ENCODE assay signal across 8 cellular contexts in genomic region chr10:124732931-124733536, GRCh38. TPM values are rescaled to one million over a fixed set of nuclear protein-coding genes. Genes with fewer than 3 reads are reported as not detected.
DNase-seq lines count a peak whose midpoint lies in the region; ATAC-seq and TF ChIP-seq lines count a peak whose summit lies in the region.
"Had no signal": no experiment of that assay in that cellular context is flagged by ENCODE, and none has a peak within 500 bp of the region (broad histone marks: within the 10 kb centered on the region; RNA-seq: fewer than 3 reads in every experiment).

No MANE protein-coding gene starts in this region.

- H3K27me3 ChIP-seq in hepatocyte, result no peaks in the 10 kb centered on the region

- peaks cover 51% of the 10 kb centered on the region for H3K4me1 ChIP-seq in hepatocyte (ENCODE audit: insufficient read depth)

- H2AFZ ChIP-seq in hepatocyte, result no peak overlapping the region

- WGBS in hepatocyte (ENCODE audit: low lambda C conversion rate, missing lambda C conversion rate), result 68% methylated on average over 14 of the region's 14 CpGs

- DNase-seq in GM20000 (ENCODE audit: low spot score) (peak; percentile 58), hepatocyte (ENCODE audit: low spot score) (peak; percentile 42), SKM-1 treated with dmso at 0.1 percent for 144 hours (lab: John Stamatoyannopoulos, UW; ENCODE audit: unreplicated experiment) (no peak), NCI-H345 (lab: John Stamatoyannopoulos, UW) (no peak)
- peak; percentile 89 for DNase-seq in activated effector memory CD4-positive, alpha-beta T cell treated with anti-CD3 and anti-CD28 coated beads, Interleukin-2, amount 50 U/mL, for 16 hours
- peak; percentile 37 to 66 for DNase-seq in stimulated activated CD8-positive, alpha-beta memory T cell treated with anti-CD3 and anti-CD28 coated beads, Interleukin-2, amount 100 ng/mL, for 48 hours (ENCODE audit: low read depth in 2 of 2)

- H4K20me1 ChIP-seq in hepatocyte (ENCODE audit: insufficient read depth, poor library complexity, severe bottlenecking), result peaks cover 22% of the 10 kb centered on the region

- ATAC-seq in HG03565 (IDR thresholded peaks at IDR 0.05; ENCODE audit: unreplicated experiment), result peak; percentile 46

- H3K4me2 ChIP-seq in hepatocyte, result peak overlapping the region; percentile 16

- H3K9me3 ChIP-seq in hepatocyte (ENCODE audit: low read depth), result no peaks in the 10 kb centered on the region

- no peaks in the 10 kb centered on the region for H3K36me3 ChIP-seq in hepatocyte (replicated peaks; ENCODE audit: insufficient read depth, low read depth)

- peaks cover 94% of the 10 kb centered on the region for H3K79me2 ChIP-seq in hepatocyte

- peak overlapping the region; percentile 27 for H3K27ac ChIP-seq in hepatocyte
- H3K27ac ChIP-seq: VCaP had no signal

- no peaks in the 10 kb centered on the region for H3K9me2 ChIP-seq in hepatocyte (replicated peaks; ENCODE audit: insufficient read depth)

- TF ChIP-seq CTCF in GM20000 (IDR thresholded peaks at IDR 0.05; ENCODE audit: extremely low read depth, missing control alignments) (no peak), hepatocyte (IDR thresholded peaks at IDR 0.05; ENCODE audit: poor library complexity) (no peak)

- no peak overlapping the region for H3K4me3 ChIP-seq in hepatocyte

RNA-seq across cellular contexts. Expression of gene FAM53B, which starts 11.1 kb away (rescaled TPM):
- total RNA-seq in hepatocyte, result 20.6 and 23.6 TPM in 2 replicates
- polyA plus RNA-seq in hepatocyte, result 9.1 and 10.3 TPM in 2 replicates

RNA-seq across cellular contexts. Expression of gene EEF1AKMT2, which starts 58.7 kb away (rescaled TPM):
- total RNA-seq in hepatocyte, result 10.5 and 13.4 TPM in 2 replicates
- 9.8 and 10.3 TPM in 2 replicates for polyA plus RNA-seq in hepatocyte

Comparison
In these comparisons a context has a peak if more than half of its experiments do, and no peak if none do; other contexts are left out.
1. DNase-seq: peak in GM20000 (single experiment), activated effector memory CD4-positive, alpha-beta T cell treated with anti-CD3 and anti-CD28 coated beads, Interleukin-2, amount 50 U/mL, for 16 hours (single experiment), hepatocyte (single experiment) and stimulated activated CD8-positive, alpha-beta memory T cell treated with anti-CD3 and anti-CD28 coated beads, Interleukin-2, amount 100 ng/mL, for 48 hours (2 of 2); none in SKM-1 treated with dmso at 0.1 percent for 144 hours (single experiment) and NCI-H345 (single experiment).